ENCODE assay signal across 21 cellular contexts in the genomic region with DNA sequence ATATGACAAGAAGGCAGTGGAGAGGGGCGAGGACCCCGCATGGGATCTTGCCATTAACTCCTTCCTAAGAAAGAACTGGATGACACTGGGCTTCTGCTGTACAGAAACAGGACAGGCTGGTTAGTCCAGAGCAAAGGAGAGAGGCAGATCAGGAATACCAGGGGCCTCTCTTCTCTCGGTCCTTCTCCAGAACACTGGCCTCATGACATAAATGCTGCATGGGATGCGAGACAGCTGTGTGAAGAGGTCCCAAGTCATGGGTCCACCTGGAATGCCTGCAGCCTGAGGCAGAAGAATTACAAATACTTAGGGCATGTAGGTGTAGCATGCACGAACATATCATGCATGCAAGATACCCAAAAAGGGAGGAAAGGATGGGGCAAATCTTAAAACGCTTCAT. TPM values are rescaled to one million over a fixed set of nuclear protein-coding genes. Genes with fewer than 3 reads are reported as not detected.
DNase-seq lines count a peak whose midpoint lies in the region; ATAC-seq and TF ChIP-seq lines count a peak whose summit lies in the region.
"Had no signal": no experiment of that assay in that cellular context is flagged by ENCODE, and none has a peak within 500 bp of the region (broad histone marks: within the 10 kb centered on the region; RNA-seq: fewer than 3 reads in every experiment).

No MANE protein-coding gene starts in this region.

- H2BK120ac ChIP-seq in trophoblast cell (ENCODE audit: insufficient read depth, low read length, poor library complexity) = no peak overlapping the region

- no peak overlapping the region for H3K4me2 ChIP-seq in trophoblast cell (ENCODE audit: low read length)
- no peak overlapping the region for H3K4me2 ChIP-seq in GM23338

- no peak overlapping the region for H3K9ac ChIP-seq in SK-N-MC (ENCODE audit: insufficient read length)
- H3K9ac ChIP-seq in trophoblast cell (ENCODE audit: low read length) = no peak overlapping the region

- H3K9me3 Mint-ChIP-seq in GM23338 = no peaks in the 10 kb centered on the region; the same call in 2 of the 3 replicates

- H3K4me3 Mint-ChIP-seq in GM23338 = no peak overlapping the region
- H3K4me3 Mint-ChIP-seq: B cell had no signal

- ATAC-seq in foreskin keratinocyte (peak; percentile 53), GM23338 (no peak)

- no peak for TF ChIP-seq CTCF in HEK293 (tag by site-specific recombination; IDR thresholded peaks at IDR 0.05)
- no peak for TF ChIP-seq CTCF in foreskin keratinocyte (conservative IDR thresholded peaks at IDR 0.05)
- no peak for TF ChIP-seq CTCF in GM23338 (conservative IDR thresholded peaks at IDR 0.05; ENCODE audit: low read depth in 2 of 2)

- no peak overlapping the region for H3K27ac Mint-ChIP-seq in GM23338
- H3K27ac Mint-ChIP-seq: B cell had no signal

- H3K79me1 ChIP-seq in trophoblast cell (ENCODE audit: low read length) = no peaks in the 10 kb centered on the region

- H3K9me2 ChIP-seq in GM23338 (ENCODE audit: insufficient read depth) = no peaks in the 10 kb centered on the region

- H3K27ac ChIP-seq in HEK293 (ENCODE audit: extremely low read depth, low read depth, low read length) = no peak overlapping the region
- H3K27ac ChIP-seq in SK-N-MC = no peak overlapping the region
- H3K27ac ChIP-seq in foreskin keratinocyte = no peak overlapping the region
- H3K27ac ChIP-seq in trophoblast cell (ENCODE audit: low read depth, low read length) = no peak overlapping the region
- H3K27ac ChIP-seq in GM23338 (ENCODE audit: low read depth) = no peak overlapping the region
- H3K27ac ChIP-seq: HL-60, Peyer's patch had no signal

- H2BK12ac ChIP-seq in trophoblast cell (ENCODE audit: low read length) = no peak overlapping the region

- H3F3A ChIP-seq in GM23338 (replicated peaks; ENCODE audit: low read depth) = no peaks in the 10 kb centered on the region

- H3K4me3 ChIP-seq in HEK293 (ENCODE audit: low read depth, low read length) = no peak overlapping the region
- peak overlapping the region; percentile 15; the same call in 1 of the 2 replicates for H3K4me3 ChIP-seq in SK-N-MC
- H3K4me3 ChIP-seq in trophoblast cell (ENCODE audit: low read depth, low read length) = no peak overlapping the region
- no peak overlapping the region for H3K4me3 ChIP-seq in GM23338
- H3K4me3 ChIP-seq: HAP-1, Peyer's patch had no signal

- DNase-seq in SK-N-MC (ENCODE audit: low read depth, low spot score) (no peak), foreskin keratinocyte (peak in 1 of 2 donors; percentile 53), trophoblast cell (peak; percentile 45 to 77), GM23338 (ENCODE audit: low spot score) (no peak), anterior cingulate cortex (lab: John Stamatoyannopoulos, UW) (no peak)
- DNase-seq in activated CD4-positive, alpha-beta T cell treated with anti-CD3 and anti-CD28 coated beads, Interleukin-2, amount 50 U/mL, for 4 hours = no peak
- no peak for DNase-seq in activated T-cell treated with anti-CD3 and anti-CD28 coated beads, Interleukin-2, amount 50 U/mL, for 48 hours
- DNase-seq: DMS153, DND-41, GOT3, Karpas-422, NCI-H1105 treated with DMSO at 0.1 percent for 48 hours, NCI-H2029, NCI-H446 treated with DMSO at 0.1 percent for 48 hours, NCI-H526 treated with DMSO at 0.1 percent for 48 hours, Peyer's patch, SHP77 treated with DMSO at 0.1 percent for 48 hours had no signal

- H3K4me1 Mint-ChIP-seq in GM23338 = peaks cover 42% of the 10 kb centered on the region
- H3K4me1 Mint-ChIP-seq: B cell had no signal

- H3K23ac ChIP-seq in trophoblast cell (ENCODE audit: low read length) = no peak overlapping the region

- H3K27me3 Mint-ChIP-seq in GM23338 (ENCODE audit: insufficient read depth, low read depth, poor library complexity) = no peaks in the 10 kb centered on the region
- H3K27me3 Mint-ChIP-seq: B cell had no signal

- H3K27me3 ChIP-seq in foreskin keratinocyte (no peaks in the 10 kb centered on the region), trophoblast cell (ENCODE audit: insufficient read depth, low read length) (no peaks in the 10 kb centered on the region), GM23338 (ENCODE audit: insufficient read depth) (no peaks in the 10 kb centered on the region)
- H3K27me3 ChIP-seq: Peyer's patch had no signal

- CTCF ChIA-PET in HEK293 (lab: Yijun Ruan, JAX) = no interaction called here

- H3K4ac ChIP-seq in trophoblast cell (ENCODE audit: low read depth, low read length) = no peak overlapping the region

- peaks cover 7% of the 10 kb centered on the region for H3K4me1 ChIP-seq in HEK293 (ENCODE audit: control insufficient read depth, insufficient read depth, low read length)
- H3K4me1 ChIP-seq in foreskin keratinocyte = peaks cover 14% of the 10 kb centered on the region
- peaks cover 9 to 12% of the 10 kb centered on the region in 2 experiments for H3K4me1 ChIP-seq in trophoblast cell (ENCODE audit: control insufficient read depth in 1 of 2, insufficient read depth in 2 of 2, low read length in 2 of 2)
- peaks cover 19% of the 10 kb centered on the region for H3K4me1 ChIP-seq in GM23338 (ENCODE audit: insufficient read depth)
- H3K4me1 ChIP-seq: HAP-1 had no signal

- no peak overlapping the region for H4K91ac ChIP-seq in trophoblast cell (ENCODE audit: low read depth, low read length)

- H2AFZ ChIP-seq in trophoblast cell (ENCODE audit: insufficient read depth, low read length, poor library complexity) (no peak overlapping the region), GM23338 (no peak overlapping the region)

- H2AK5ac ChIP-seq in trophoblast cell (ENCODE audit: low read length) = no peak overlapping the region

- POLR2A ChIA-PET in HEK293 (lab: Yijun Ruan, JAX) = no interaction called here

- H3K36me3 ChIP-seq in HEK293 (ENCODE audit: control insufficient read depth in 2 of 2, insufficient read depth in 1 of 2, low read length in 2 of 2) (no peaks in the 10 kb centered on the region), SK-N-MC (ENCODE audit: insufficient read depth, low read length) (no peaks in the 10 kb centered on the region), trophoblast cell (ENCODE audit: control insufficient read depth in 1 of 2, insufficient read depth in 2 of 2, low read length in 2 of 2) (no peaks in the 10 kb centered on the region), GM23338 (ENCODE audit: insufficient read depth) (no peaks in the 10 kb centered on the region)
- H3K36me3 ChIP-seq: HAP-1, Peyer's patch had no signal

- H3K9me3 ChIP-seq in HEK293 (ENCODE audit: control insufficient read depth, insufficient read depth, low read depth, low read length) = no peaks in the 10 kb centered on the region
- no peaks in the 10 kb centered on the region for H3K9me3 ChIP-seq in SK-N-MC (ENCODE audit: low read depth, low read length)
- no peaks in the 10 kb centered on the region for H3K9me3 ChIP-seq in trophoblast cell (ENCODE audit: insufficient read depth, low read depth, low read length)
- H3K9me3 ChIP-seq: HAP-1, Peyer's patch had no signal

- no peak overlapping the region for H4K12ac ChIP-seq in trophoblast cell (ENCODE audit: low read depth, low read length)

- H3K36me3 Mint-ChIP-seq in GM23338 (ENCODE audit: low read depth) = no peaks in the 10 kb centered on the region

- H3K18ac ChIP-seq in trophoblast cell (ENCODE audit: low read length) = no peak overlapping the region

- H4K8ac ChIP-seq in trophoblast cell (ENCODE audit: low read depth, low read length) = no peak overlapping the region

- H4K20me1 ChIP-seq in GM23338 (replicated peaks; ENCODE audit: insufficient read depth) = 0 out of 2 replicates have a peak, but pooled peaks cover 22% of the 10 kb centered on the region

- H3K79me2 ChIP-seq in trophoblast cell (ENCODE audit: control insufficient read depth, insufficient read depth, low read length, poor library complexity) (peaks cover 2% of the 10 kb centered on the region), GM23338 (replicated peaks; ENCODE audit: insufficient read depth) (peaks cover 95% of the 10 kb centered on the region)

- no CpG with 5 or more reads among the region's 6 CpGs for WGBS in trophoblast cell (ENCODE audit: extremely low coverage, insufficient coverage, insufficient read length)

- no peak overlapping the region for H2BK5ac ChIP-seq in trophoblast cell (ENCODE audit: low read depth, low read length, poor library complexity)

- no peak overlapping the region for H3K14ac ChIP-seq in trophoblast cell (ENCODE audit: low read length)

TF ChIP-seq in HEK293, 187 proteins besides CTCF, POLR2A, EP300 and RAD21 (continues in another document):
- 0 out of 2 replicates have a peak, but pooled peaks have one; percentile 25 for TF ChIP-seq ZNF335 (tag by site-specific recombination; conservative IDR thresholded peaks at IDR 0.05)

TF ChIP-seq in GM23338, 12 proteins besides CTCF, POLR2A, EP300 and RAD21 (continues in another document):
- TF ChIP-seq STAT1 (IDR thresholded peaks at IDR 0.05; ENCODE audit: unreplicated experiment) = no peak
- TF ChIP-seq EZH2 (IDR thresholded peaks at IDR 0.05; ENCODE audit: low read depth, unreplicated experiment) = no peak
- TF ChIP-seq ZNF114 (CRISPR knock-in tag; IDR thresholded peaks at IDR 0.05) = no peak

RNA-seq across cellular contexts. Expression of a gene that starts 9.1 kb away (rescaled TPM):
- 76.3 and 106 TPM in 2 replicates for total RNA-seq in foreskin keratinocyte
- polyA plus RNA-seq in foreskin keratinocyte (35.3 and 42.0 TPM in 2 replicates), GM23338 (2016; fragmentation: Nextera tagmentation; extraction: Ambion mirVana) (8.2 and 15.9 TPM in 2 replicates)
- 9.5 and 9.6 TPM in 2 replicates for polyA plus RNA-seq in trophoblast cell (2013)
- 22.7 and 24.7 TPM in 2 replicates for total RNA-seq in GM23338 (2014; rRNA removed; shearing (Covaris generic))

Comparison
In these comparisons a context has a peak if more than half of its experiments do, and no peak if none do; other contexts are left out.
1. DNase-seq: peak in trophoblast cell (2 of 2); none in SK-N-MC (single experiment), GM23338 (single experiment), activated CD4-positive, alpha-beta T cell treated with anti-CD3 and anti-CD28 coated beads, Interleukin-2, amount 50 U/mL, for 4 hours (0 of 2), activated T-cell treated with anti-CD3 and anti-CD28 coated beads, Interleukin-2, amount 50 U/mL, for 48 hours (0 of 2) and anterior cingulate cortex (0 of 58).